Comparison of ENCODE assay signal across 22 cellular contexts in genomic region chr11:126327280-126328000, GRCh38. TPM values are rescaled to one million over a fixed set of nuclear protein-coding genes. Genes with fewer than 3 reads are reported as not detected.
DNase-seq lines count a peak whose midpoint lies in the region; ATAC-seq, FAIRE-seq and TF ChIP-seq lines count a peak whose summit lies in the region.
"Had no signal": no experiment of that assay in that cellular context is flagged by ENCODE, and none has a peak within 500 bp of the region (broad histone marks: within the 10 kb centered on the region; RNA-seq: fewer than 3 reads in every experiment).

No MANE protein-coding gene starts in this region.

- no peak for TF ChIP-seq CTCF in natural killer cell (IDR thresholded peaks at IDR 0.05)

- no peak for FAIRE-seq in H54 (lab: Jason Lieb, UNC)
- FAIRE-seq: A549, K562 had no signal

- WGBS in aorta, 2 donors: 91 to 92% methylated on average over 17 of the region's 17 CpGs

- no peak for DNase-seq in activated naive CD4-positive, alpha-beta T cell treated with Interleukin-2 at 50 U/mL for 16 hours
- DNase-seq in central memory CD8-positive, alpha-beta T cell (ENCODE audit: low spot score in 2 of 2): no peak
- DNase-seq in natural killer cell (no peak), aorta (peak; percentile 12 to 36), H54 (ENCODE audit: insufficient read length, low spot score) (no peak), retina (no peak)
- DNase-seq: activated CD4-positive, alpha-beta T cell treated with anti-CD3 and anti-CD28 coated beads, Interleukin-2, amount 10 ng/mL, durations not matched to agents 24 days and 14 days; activated CD8-positive, alpha-beta memory T cell treated with anti-CD3 and anti-CD28 coated beads, Interleukin-2, amount 50 U/mL, for 48 hours; activated gamma-delta T cell treated with Interleukin-2 at 50 U/mL for 16 hours; cerebellar nuclear complex; effector CD8-positive, alpha-beta T cell; left ventricle myocardium superior; NCI-H2029; NCI-H446 treated with DMSO at 0.1 percent for 48 hours; RPMI8226; stimulated activated CD4-positive, alpha-beta T cell treated with anti-CD3 and anti-CD28 coated beads, Interleukin-1b, Interleukin-23, amount 100 ng/mL, for 48 hours had no signal

- peaks cover 0 to 2% of the 10 kb centered on the region in 2 donors for H3K36me3 ChIP-seq in aorta (ENCODE audit: control insufficient read depth in 1 of 2, insufficient read depth in 2 of 2, low read length in 1 of 2)

- H3K4me3 Mint-ChIP-seq in activated naive CD4-positive, alpha-beta T cell treated with anti-CD3 and anti-CD28 coated beads, Interleukin-2, amount 50 U/mL, for 24 hours: no peak overlapping the region
- no peak overlapping the region for H3K4me3 Mint-ChIP-seq in central memory CD8-positive, alpha-beta T cell
- peak overlapping the region; percentile 58 for H3K4me3 Mint-ChIP-seq in natural killer cell
- H3K4me3 Mint-ChIP-seq: activated CD4-positive, alpha-beta T cell treated with anti-CD3 and anti-CD28 coated beads, Interleukin-2, amount 10 ng/mL, durations not matched to agents 24 days and 14 days; type B pancreatic cell had no signal

- peaks cover 15% of the 10 kb centered on the region for H3K4me1 Mint-ChIP-seq in activated naive CD4-positive, alpha-beta T cell treated with anti-CD3 and anti-CD28 coated beads, Interleukin-2, amount 50 U/mL, for 24 hours
- peaks cover 36% of the 10 kb centered on the region for H3K4me1 Mint-ChIP-seq in central memory CD8-positive, alpha-beta T cell
- H3K4me1 Mint-ChIP-seq in natural killer cell: peaks cover 46 to 47% of the 10 kb centered on the region in 2 donors

- H3K27me3 ChIP-seq in aorta (ENCODE audit: control insufficient read depth in 1 of 2, insufficient read depth in 2 of 2, low read length in 1 of 2): no peaks in the 10 kb centered on the region

- no peak for ATAC-seq in central memory CD8-positive, alpha-beta T cell (replicated peaks; ENCODE audit: extremely low read depth, poor library complexity, severe bottlenecking)
- ATAC-seq in natural killer cell (no peak), aorta (ENCODE audit: low FRiP score) (no peak), GM21825 (IDR thresholded peaks at IDR 0.05; ENCODE audit: unreplicated experiment) (no peak)
- ATAC-seq: A549, left ventricle myocardium superior, mucosa of descending colon had no signal

- intact Hi-C loops in natural killer cell (cut with micrococcal nuclease) (no loop called here), aorta (cut with DNase I) (no loop called here)

- H3K4me1 ChIP-seq in aorta (ENCODE audit: control insufficient read depth in 1 of 2, insufficient read depth in 2 of 2, low read length in 2 of 2): no peaks in the 10 kb centered on the region

- H3K27ac ChIP-seq in aorta (ENCODE audit: low read depth in 1 of 2, low read length in 2 of 2): no peak overlapping the region
- H3K27ac ChIP-seq: A549 had no signal

- no peak overlapping the region for H3K4me3 ChIP-seq in aorta (ENCODE audit: low read length in 2 of 2)
- H3K4me3 ChIP-seq: A549, K562, mucosa of descending colon had no signal

- H3K9me3 Mint-ChIP-seq in activated naive CD4-positive, alpha-beta T cell treated with anti-CD3 and anti-CD28 coated beads, Interleukin-2, amount 50 U/mL, for 24 hours: no peaks in the 10 kb centered on the region
- H3K9me3 Mint-ChIP-seq in central memory CD8-positive, alpha-beta T cell: no peaks in the 10 kb centered on the region
- H3K9me3 Mint-ChIP-seq in natural killer cell: no peaks in the 10 kb centered on the region
- H3K9me3 Mint-ChIP-seq: activated CD4-positive, alpha-beta T cell treated with anti-CD3 and anti-CD28 coated beads, Interleukin-2, amount 10 ng/mL, durations not matched to agents 24 days and 14 days; type B pancreatic cell had no signal

- H3K27ac Mint-ChIP-seq in activated naive CD4-positive, alpha-beta T cell treated with anti-CD3 and anti-CD28 coated beads, Interleukin-2, amount 50 U/mL, for 24 hours: peak overlapping the region; percentile 32
- peak overlapping the region; percentile 79 for H3K27ac Mint-ChIP-seq in central memory CD8-positive, alpha-beta T cell (ENCODE audit: low read depth)
- peak overlapping the region; percentile 88 to 97 for H3K27ac Mint-ChIP-seq in natural killer cell
- H3K27ac Mint-ChIP-seq: type B pancreatic cell had no signal

- TF ChIP-seq POLR2A in H54 (IDR thresholded peaks at IDR 0.05; ENCODE audit: low read depth, low read length): no peak

- H3K36me3 Mint-ChIP-seq in activated naive CD4-positive, alpha-beta T cell treated with anti-CD3 and anti-CD28 coated beads, Interleukin-2, amount 50 U/mL, for 24 hours: no peaks in the 10 kb centered on the region
- H3K36me3 Mint-ChIP-seq in central memory CD8-positive, alpha-beta T cell (ENCODE audit: insufficient read depth): peaks cover 8% of the 10 kb centered on the region
- no peaks in the 10 kb centered on the region for H3K36me3 Mint-ChIP-seq in natural killer cell
- H3K36me3 Mint-ChIP-seq: type B pancreatic cell had no signal

- H3K27me3 Mint-ChIP-seq in activated naive CD4-positive, alpha-beta T cell treated with anti-CD3 and anti-CD28 coated beads, Interleukin-2, amount 50 U/mL, for 24 hours: no peaks in the 10 kb centered on the region
- H3K27me3 Mint-ChIP-seq in central memory CD8-positive, alpha-beta T cell: no peaks in the 10 kb centered on the region
- no peaks in the 10 kb centered on the region for H3K27me3 Mint-ChIP-seq in natural killer cell (ENCODE audit: low read depth in 2 of 2)
- H3K27me3 Mint-ChIP-seq: activated CD4-positive, alpha-beta T cell treated with anti-CD3 and anti-CD28 coated beads, Interleukin-2, amount 10 ng/mL, durations not matched to agents 24 days and 14 days; type B pancreatic cell had no signal

- no peaks in the 10 kb centered on the region for H3K9me3 ChIP-seq in aorta (ENCODE audit: control insufficient read depth, low read length)
- H3K9me3 ChIP-seq: A549, mucosa of descending colon had no signal

RNA-seq across cellular contexts. Expression of gene DCPS, which starts 23.6 kb away (rescaled TPM):
- total RNA-seq in natural killer cell (10 to 100 TPM; 20.1 to 25.8 (median 23.1) TPM), aorta (1 to 10 TPM; 9.0 to 9.9 TPM)
- polyA plus RNA-seq in aorta: 1 to 10 TPM; 7.9 to 9.6 TPM

RNA-seq across cellular contexts. Expression of gene ST3GAL4, which starts 28.0 kb away (rescaled TPM):
- total RNA-seq in natural killer cell (10 to 100 TPM; 43.3 to 57.6 (median 47.3) TPM), aorta (10 to 100 TPM; 26.5 to 36.3 TPM)
- 10 to 100 TPM; 25.4 to 29.9 TPM for polyA plus RNA-seq in aorta

RNA-seq across cellular contexts. Expression of gene TIRAP, which starts 44.5 kb away (rescaled TPM):
- total RNA-seq in natural killer cell: 10 to 100 TPM; 14.5 to 24.0 (median 19.5) TPM
- 10 to 100 TPM in 1 of 2 donors, 1 to 10 TPM in 1; 9.5 to 17.3 TPM for total RNA-seq in aorta
- polyA plus RNA-seq in aorta: 10 to 100 TPM in 1 of 2 donors, 1 to 10 TPM in 1; 4.9 to 10.7 TPM

RNA-seq across cellular contexts. Expression of gene FOXRED1, which starts 58.5 kb away (rescaled TPM):
- total RNA-seq in natural killer cell (10 to 100 TPM; 31.1 to 37.9 (median 31.3) TPM), aorta (10 to 100 TPM; 19.9 to 25.4 TPM)
- polyA plus RNA-seq in aorta: 10 to 100 TPM in 1 of 2 donors, 1 to 10 TPM in 1; 9.6 to 26.5 TPM

RNA-seq across cellular contexts. Expression of gene SRPRA, which starts 58.7 kb away (rescaled TPM):
- total RNA-seq in natural killer cell (100 to 1,000 TPM; 188 to 225 (median 195) TPM), aorta (100 to 1,000 TPM; 103 to 104 TPM)
- 10 to 100 TPM; 29.4 to 74.7 TPM for polyA plus RNA-seq in aorta

Comparison
In these comparisons a context has a peak if more than half of its experiments do, and no peak if none do; other contexts are left out.
1. H3K27ac Mint-ChIP-seq: peak in every context shown above with its lines; median percentile 92 in natural killer cell; 79 in central memory CD8-positive, alpha-beta T cell; 32 in activated naive CD4-positive, alpha-beta T cell treated with anti-CD3 and anti-CD28 coated beads, Interleukin-2, amount 50 U/mL, for 24 hours.
2. DNase-seq: peak in aorta (2 of 2); none in activated naive CD4-positive, alpha-beta T cell treated with Interleukin-2 at 50 U/mL for 16 hours (single experiment), central memory CD8-positive, alpha-beta T cell (0 of 2), natural killer cell (single experiment), H54 (single experiment) and retina (single experiment).